In the genomic region with DNA sequence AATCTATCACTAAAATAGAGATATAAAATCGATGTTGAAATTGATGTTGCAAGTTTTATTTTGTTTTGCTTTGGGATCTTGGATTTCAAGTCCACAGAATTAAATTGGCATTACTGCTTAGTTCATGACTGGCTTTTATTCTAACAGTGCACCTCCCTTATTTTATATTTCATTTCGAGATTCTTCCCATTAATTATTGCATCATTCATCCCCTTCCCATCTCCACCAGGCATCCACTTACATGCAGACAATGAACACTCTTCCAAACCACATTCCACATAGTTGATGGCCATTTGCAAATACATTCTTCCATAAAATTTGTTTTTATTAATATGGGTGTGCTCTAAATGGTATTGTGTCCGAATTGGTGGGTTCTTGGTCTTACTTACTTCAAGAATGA, we compare ENCODE assay signal across 20 cellular contexts. TPM values are rescaled to one million over a fixed set of nuclear protein-coding genes. Genes with fewer than 3 reads are reported as not detected.
DNase-seq lines count a peak whose midpoint lies in the region; ATAC-seq and TF ChIP-seq lines count a peak whose summit lies in the region.
"Had no signal": no experiment of that assay in that cellular context is flagged by ENCODE, and none has a peak within 500 bp of the region (broad histone marks: within the 10 kb centered on the region; RNA-seq: fewer than 3 reads in every experiment).

No MANE protein-coding gene starts in this region.

- H3K27ac Mint-ChIP-seq in endodermal cell, result peak overlapping the region; percentile 14
- no peak overlapping the region for H3K27ac Mint-ChIP-seq in activated T-helper 1 cell treated with anti-CD3 and anti-CD28 coated beads, Interleukin-12 subunit alpha, Interleukin-12 subunit beta, Interleukin-2, Interleukin-4 antibody, amounts not matched to agents 30 ng/mL and 10 ng/mL and 1 ng/mL, durations not matched to agents 14 hours and 24 hours and 36 hours
- H3K27ac Mint-ChIP-seq: CD4-positive, alpha-beta T cell; HFFc6 had no signal

- peaks cover 10% of the 10 kb centered on the region for H3K9me3 Mint-ChIP-seq in endodermal cell
- H3K9me3 Mint-ChIP-seq in activated T-cell treated with anti-CD3 and anti-CD28 coated beads, Interleukin-2, amount 50 U/mL, for 4 hours, result no peaks in the 10 kb centered on the region
- no peaks in the 10 kb centered on the region for H3K9me3 Mint-ChIP-seq in activated T-helper 1 cell treated with anti-CD3 and anti-CD28 coated beads, Interleukin-12 subunit alpha, Interleukin-12 subunit beta, Interleukin-2, Interleukin-4 antibody, amounts not matched to agents 30 ng/mL and 10 ng/mL and 1 ng/mL, durations not matched to agents 14 hours and 24 hours and 36 hours
- H3K9me3 Mint-ChIP-seq: CD4-positive, alpha-beta T cell had no signal

- ATAC-seq in activated T-cell treated with anti-CD3 and anti-CD28 coated beads, Interleukin-2, amount 50 U/mL, for 4 hours, result no peak
- ATAC-seq: A549, HCT116 had no signal

- H3K27ac ChIP-seq in VCaP (peak overlapping the region; percentile 87), endodermal cell (ENCODE audit: low read depth, low read length) (no peak overlapping the region)
- H3K27ac ChIP-seq: 22Rv1, A549, C4-2B, GM23248 had no signal

- 80 to 82% methylated on average over 1 to 3 of the region's 3 CpGs for WGBS in endodermal cell (ENCODE audit: insufficient coverage in 1 of 2, insufficient read length in 1 of 2), 2 experiments

- peaks cover 3% of the 10 kb centered on the region for H3K4me1 ChIP-seq in endodermal cell (ENCODE audit: control insufficient read depth, insufficient read depth, low read length)

- H3K27me3 ChIP-seq in endodermal cell (ENCODE audit: control insufficient read depth, insufficient read depth, low read length, poor library complexity, severe bottlenecking), result no peaks in the 10 kb centered on the region

- H3K4me3 Mint-ChIP-seq in endodermal cell, result no peak overlapping the region
- no peak overlapping the region for H3K4me3 Mint-ChIP-seq in activated T-cell treated with anti-CD3 and anti-CD28 coated beads, Interleukin-2, amount 50 U/mL, for 4 hours
- H3K4me3 Mint-ChIP-seq in activated T-helper 1 cell treated with anti-CD3 and anti-CD28 coated beads, Interleukin-12 subunit alpha, Interleukin-12 subunit beta, Interleukin-2, Interleukin-4 antibody, amounts not matched to agents 30 ng/mL and 10 ng/mL and 1 ng/mL, durations not matched to agents 14 hours and 24 hours and 36 hours, result no peak overlapping the region
- H3K4me3 Mint-ChIP-seq: HFFc6 had no signal

- intact Hi-C loops in activated T-helper 1 cell treated with anti-CD3 and anti-CD28 coated beads, Interleukin-12 subunit alpha, Interleukin-12 subunit beta, Interleukin-2, Interleukin-4 antibody, amounts not matched to agents 30 ng/mL and 10 ng/mL and 1 ng/mL, durations not matched to agents 14 hours and 24 hours and 36 hours (cut with micrococcal nuclease), result no loop called here

- H3K9ac ChIP-seq in endodermal cell (ENCODE audit: extremely low read depth, low read length, poor library complexity, severe bottlenecking), result no peak overlapping the region
- H3K9ac ChIP-seq: GM23248 had no signal

- peaks cover 9% of the 10 kb centered on the region for H3K9me3 ChIP-seq in endodermal cell (ENCODE audit: control insufficient read depth, low read length)
- H3K9me3 ChIP-seq: A549 had no signal

- no peaks in the 10 kb centered on the region for H3K36me3 ChIP-seq in endodermal cell (ENCODE audit: control insufficient read depth, insufficient read depth, low read length)

- TF ChIP-seq CTCF in VCaP (conservative IDR thresholded peaks at IDR 0.05) (no peak), endodermal cell (conservative IDR thresholded peaks at IDR 0.05) (no peak)

- no peak overlapping the region for H3K4me3 ChIP-seq in endodermal cell (ENCODE audit: low read length)
- H3K4me3 ChIP-seq: A549, GM23248 had no signal

- peaks cover 3% of the 10 kb centered on the region for H3K4me1 Mint-ChIP-seq in endodermal cell
- H3K4me1 Mint-ChIP-seq in activated T-cell treated with anti-CD3 and anti-CD28 coated beads, Interleukin-2, amount 50 U/mL, for 4 hours (ENCODE audit: low read depth), result no peaks in the 10 kb centered on the region
- no peaks in the 10 kb centered on the region for H3K4me1 Mint-ChIP-seq in activated T-helper 1 cell treated with anti-CD3 and anti-CD28 coated beads, Interleukin-12 subunit alpha, Interleukin-12 subunit beta, Interleukin-2, Interleukin-4 antibody, amounts not matched to agents 30 ng/mL and 10 ng/mL and 1 ng/mL, durations not matched to agents 14 hours and 24 hours and 36 hours (ENCODE audit: low read depth)

- H3K27me3 Mint-ChIP-seq in endodermal cell (ENCODE audit: insufficient read depth), result no peaks in the 10 kb centered on the region
- peaks cover 2% of the 10 kb centered on the region for H3K27me3 Mint-ChIP-seq in activated T-cell treated with anti-CD3 and anti-CD28 coated beads, Interleukin-2, amount 50 U/mL, for 4 hours (ENCODE audit: low read depth)
- peaks cover 5% of the 10 kb centered on the region for H3K27me3 Mint-ChIP-seq in activated T-helper 1 cell treated with anti-CD3 and anti-CD28 coated beads, Interleukin-12 subunit alpha, Interleukin-12 subunit beta, Interleukin-2, Interleukin-4 antibody, amounts not matched to agents 30 ng/mL and 10 ng/mL and 1 ng/mL, durations not matched to agents 14 hours and 24 hours and 36 hours (ENCODE audit: insufficient read depth)
- H3K27me3 Mint-ChIP-seq: CD4-positive, alpha-beta T cell had no signal

- no peaks in the 10 kb centered on the region for H3K36me3 Mint-ChIP-seq in endodermal cell (ENCODE audit: low read depth)
- H3K36me3 Mint-ChIP-seq in activated T-cell treated with anti-CD3 and anti-CD28 coated beads, Interleukin-2, amount 50 U/mL, for 4 hours (ENCODE audit: insufficient read depth), result no peaks in the 10 kb centered on the region
- H3K36me3 Mint-ChIP-seq in activated T-helper 1 cell treated with anti-CD3 and anti-CD28 coated beads, Interleukin-12 subunit alpha, Interleukin-12 subunit beta, Interleukin-2, Interleukin-4 antibody, amounts not matched to agents 30 ng/mL and 10 ng/mL and 1 ng/mL, durations not matched to agents 14 hours and 24 hours and 36 hours (ENCODE audit: low read depth), result no peaks in the 10 kb centered on the region

- peak; percentile 29 for DNase-seq in DMS53 (lab: John Stamatoyannopoulos, UW)
- no peak for DNase-seq in DMS53 treated with DMSO at 0.1 percent for 48 hours (lab: John Stamatoyannopoulos, UW; ENCODE audit: unreplicated experiment)
- no peak for DNase-seq in endodermal cell
- no peak for DNase-seq in activated T-cell treated with anti-CD3 and anti-CD28 coated beads, Interleukin-2, amount 50 U/mL, for 4 hours
- DNase-seq in activated T-helper 1 cell treated with anti-CD3 and anti-CD28 coated beads, Interleukin-12 subunit alpha, Interleukin-12 subunit beta, Interleukin-2, Interleukin-4 antibody, amounts not matched to agents 30 ng/mL and 10 ng/mL and 1 ng/mL, durations not matched to agents 14 hours and 24 hours and 36 hours (ENCODE audit: low spot score), result no peak
- no peak for DNase-seq in UCSD-AML1 (lab: John Stamatoyannopoulos, UW; ENCODE audit: unreplicated experiment)
- DNase-seq: AML-193; CD4-positive, alpha-beta T cell; DMS153; DND-41; EL; GM23248; H7; HFFc6 had no signal

RNA-seq across cellular contexts. Expression of a gene that starts 15.7 kb away (rescaled TPM):
- under 1 TPM in 1 of 2 donors, not detected in 1; 0.15 TPM for total RNA-seq in endodermal cell
- not detected for polyA plus RNA-seq in endodermal cell (2013, experiment 1 of 2)
- polyA plus RNA-seq in endodermal cell (2013, experiment 2 of 2), result not detected
- under 1 TPM in 2 of 3 donors, not detected in 1; 0.08 to 0.37 TPM for total RNA-seq in activated T-cell treated with anti-CD3 and anti-CD28 coated beads, Interleukin-2, amount 50 U/mL, for 4 hours
- not detected in 2 replicates for total RNA-seq in activated T-helper 1 cell treated with anti-CD3 and anti-CD28 coated beads, Interleukin-12 subunit alpha, Interleukin-12 subunit beta, Interleukin-2, Interleukin-4 antibody, amounts not matched to agents 30 ng/mL and 10 ng/mL and 1 ng/mL, durations not matched to agents 14 hours and 24 hours and 36 hours
- total RNA-seq: G401, H7 had no signal
